Comparison of ENCODE assay signal across 8 cellular contexts in genomic region chr5:163505475-163506457, GRCh38. TPM values are rescaled to one million over a fixed set of nuclear protein-coding genes. Genes with fewer than 3 reads are reported as not detected.
DNase-seq lines count a peak whose midpoint lies in the region; ATAC-seq, FAIRE-seq and TF ChIP-seq lines count a peak whose summit lies in the region.

MAT2B (plus strand) TSS chr5:163505619; CDS start chr5:163505687, 68 bp downstream.

- intact Hi-C loops in IMR-90 (cut with micrococcal nuclease): no loop called here
- intact Hi-C loops in OCI-LY7 (cut with micrococcal nuclease; ENCODE audit: unreplicated experiment): loop anchor here (1.0 to 5.0 kb wide), 3 partner anchors 44 to 412 kb away; partner anchors contain the start of gene CCNG1
- intact Hi-C loops in endothelial cell of umbilical vein (cut with micrococcal nuclease): loop anchor here (1.0 to 5.0 kb wide), 7 partner anchors 44 to 697 kb away; partner anchors contain the start of gene CCNG1

- peak within 1 kb of the TSS; percentile 83 for H4K5ac ChIP-seq in IMR-90 (ENCODE audit: low read depth, low read length)

- no peaks in the 10 kb centered on the region for H3K36me3 ChIP-seq in IMR-90 (ENCODE audit: control insufficient read depth, insufficient read depth, low read length)
- H3K36me3 ChIP-seq in OCI-LY7 (ENCODE audit: insufficient read depth, low read length): peaks cover 17% of the 10 kb centered on the region
- H3K36me3 ChIP-seq in endothelial cell of umbilical vein (ENCODE audit: control insufficient read depth in 2 of 2, extremely low read depth in 1 of 2, insufficient read depth in 2 of 2, low read length in 2 of 2): no peaks in the 10 kb centered on the region

- H3K4me2 ChIP-seq in IMR-90 (ENCODE audit: low read depth, low read length) (peak within 1 kb of the TSS; percentile 95), OCI-LY7 (ENCODE audit: low read length) (peak within 1 kb of the TSS; percentile 96), endothelial cell of umbilical vein (ENCODE audit: insufficient read depth, low read length) (peak within 1 kb of the TSS; percentile 97)

- peak within 1 kb of the TSS; percentile 89 for H3K4ac ChIP-seq in IMR-90 (ENCODE audit: low read depth, low read length)

- peak within 1 kb of the TSS; percentile 80 for H3K23ac ChIP-seq in IMR-90 (ENCODE audit: low read depth, low read length)

- H2BK120ac ChIP-seq in IMR-90 (ENCODE audit: low read depth, low read length): peak within 1 kb of the TSS; percentile 68

- in situ Hi-C loops in IMR-90 (cut with MboI; ENCODE audit: low sequenced_read_pairs): no loop called here

- peak within 1 kb of the TSS; percentile 14; the same call in 1 of the 2 replicates for H2BK20ac ChIP-seq in IMR-90 (ENCODE audit: low read depth, low read length)

- peak within 1 kb of the TSS; percentile 76 to 78 for H4K8ac ChIP-seq in IMR-90 (ENCODE audit: low read depth in 2 of 2, low read length in 2 of 2)

- peak within 1 kb of the TSS; percentile 84; the same call in 1 of the 3 replicates for H2BK15ac ChIP-seq in IMR-90 (ENCODE audit: low read depth, low read length)

- dilution Hi-C loops in IMR-90 (cut with HindIII; ENCODE audit: low sequenced_read_pairs, unreplicated experiment) (no loop called here), endothelial cell of umbilical vein (cut with MboI; ENCODE audit: extremely low pct_ligation_motif_present, low sequenced_read_pairs) (no loop called here)

- H3K4me3 ChIP-seq in IMR-90 (ENCODE audit: insufficient read depth, low read depth, low read length) (peak within 1 kb of the TSS; percentile 74), OCI-LY7 (ENCODE audit: low read depth, low read length, poor library complexity, severe bottlenecking) (peak within 1 kb of the TSS; percentile 78), endothelial cell of umbilical vein (replicated peaks in 1 of 3; ENCODE audit: insufficient read depth in 1 of 3, low read depth in 1 of 3, low read length in 3 of 3) (peak within 1 kb of the TSS; percentile 59 to 98 (median 72)), mononuclear cell (ENCODE audit: low read length) (peak within 1 kb of the TSS; percentile 58)

- peak; percentile 93 for DNase-seq in DMS114 treated with DMSO at 0.1 percent for 48 hours (lab: John Stamatoyannopoulos, UW; ENCODE audit: unreplicated experiment)
- DNase-seq in IMR-90: peak; percentile 91
- DNase-seq in OCI-LY7 (ENCODE audit: low spot score): peak; percentile 96
- DNase-seq in activated T-cell treated with anti-CD3 and anti-CD28 coated beads for 1 hour (ENCODE audit: low read depth): peak; percentile 92
- DNase-seq in endothelial cell of umbilical vein (ENCODE audit: low read depth, low spot score): peak; percentile 97
- DNase-seq in stimulated activated CD8-positive, alpha-beta memory T cell treated with anti-CD3 and anti-CD28 coated beads, Interleukin-4, amount 100 ng/mL, for 1 hour (ENCODE audit: low read depth in 2 of 2, low spot score in 1 of 2): peak; percentile 82 to 91

- H3K56ac ChIP-seq in IMR-90 (ENCODE audit: extremely low read depth, insufficient read depth, low read length): peak within 1 kb of the TSS; percentile 89

- H4K91ac ChIP-seq in IMR-90 (ENCODE audit: insufficient read depth, low read depth, low read length): peak within 1 kb of the TSS; percentile 88

- H4K20me1 ChIP-seq in IMR-90 (ENCODE audit: insufficient read depth, low read length): peaks cover 13% of the 10 kb centered on the region; the same call in 1 of the 2 replicates
- peaks cover 13% of the 10 kb centered on the region for H4K20me1 ChIP-seq in OCI-LY7 (ENCODE audit: insufficient read depth, low read length)
- H4K20me1 ChIP-seq in endothelial cell of umbilical vein (replicated peaks; ENCODE audit: control insufficient read depth, extremely low read depth, insufficient read depth, low read length): peaks cover 2% of the 10 kb centered on the region

- H3K27ac ChIP-seq in IMR-90 (ENCODE audit: insufficient read depth, low read length) (peak within 1 kb of the TSS; percentile 85), OCI-LY7 (ENCODE audit: low read depth, low read length, poor library complexity, severe bottlenecking) (peak within 1 kb of the TSS; percentile 75), endothelial cell of umbilical vein (ENCODE audit: insufficient read depth, low read depth, low read length) (peak within 1 kb of the TSS; percentile 70)

- H3K9ac ChIP-seq in IMR-90 (ENCODE audit: low read depth, low read length): peak within 1 kb of the TSS; percentile 91
- peak within 1 kb of the TSS; percentile 84 for H3K9ac ChIP-seq in endothelial cell of umbilical vein (replicated peaks; ENCODE audit: extremely low read depth, insufficient read depth, low read length)

- CTCF ChIA-PET in IMR-90 (lab: Yijun Ruan, JAX): interaction anchor here (0.6 to 0.7 kb wide), 2 partner anchors 16 to 28 kb away, joined by 3 read pairs; no protein-coding TSS in a partner anchor
- CTCF ChIA-PET in OCI-LY7 (lab: Charles Lee; ENCODE audit: unreplicated experiment): interaction anchor here (1.1 to 1.6 kb wide), 2 partner anchors 37 to 47 kb away, joined by 3 read pairs; no protein-coding TSS in a partner anchor
- CTCF ChIA-PET in endothelial cell of umbilical vein (lab: Charles Lee): interaction anchor here (0.8 to 1.5 kb wide), 5 partner anchors 22 to 65 kb away, joined by 3 to 15 read pairs (median 4); partner anchors contain the start of genes HMMR and NUDCD2

- FAIRE-seq in endothelial cell of umbilical vein (lab: Jason Lieb, UNC): no peak

- H3K9me2 ChIP-seq in OCI-LY7 (ENCODE audit: insufficient read depth, low read length): no peaks in the 10 kb centered on the region

- BruUV-seq in IMR-90 (replicated peaks; lab: Mats Ljungman, UMichigan): TSS peak; percentile 38
- TSS peak; percentile 46 for BruUV-seq in OCI-LY7 (replicated peaks; lab: Mats Ljungman, UMichigan)
- BruUV-seq in endothelial cell of umbilical vein (replicated peaks; lab: Mats Ljungman, UMichigan): TSS peak; percentile 45

- H3K27me3 ChIP-seq in IMR-90 (ENCODE audit: control insufficient read depth, insufficient read depth, low read length) (no peaks in the 10 kb centered on the region), endothelial cell of umbilical vein (ENCODE audit: control insufficient read depth in 2 of 2, insufficient read depth in 2 of 2, low read length in 2 of 2) (no peaks in the 10 kb centered on the region), mononuclear cell (ENCODE audit: insufficient read depth, low read length) (no peaks in the 10 kb centered on the region)

- H3K79me2 ChIP-seq in OCI-LY7 (ENCODE audit: insufficient read depth, low read depth, low read length): peaks cover 71% of the 10 kb centered on the region
- peaks cover 51% of the 10 kb centered on the region for H3K79me2 ChIP-seq in endothelial cell of umbilical vein (ENCODE audit: control insufficient read depth, insufficient read depth, low read length)

- H2AK9ac ChIP-seq in IMR-90 (replicated peaks; ENCODE audit: low read depth, low read length, poor library complexity): peak within 1 kb of the TSS; percentile 90

- peak; percentile 60 for TF ChIP-seq CTCF in IMR-90 (conservative IDR thresholded peaks at IDR 0.05; ENCODE audit: low read depth, low read length)
- TF ChIP-seq CTCF in OCI-LY7 (conservative IDR thresholded peaks at IDR 0.05; ENCODE audit: low read length): peak; percentile 81
- TF ChIP-seq CTCF in endothelial cell of umbilical vein (IDR thresholded peaks at IDR 0.05; ENCODE audit: extremely low read depth in 1 of 2, insufficient read depth in 1 of 2, low read depth in 1 of 2, low read length in 2 of 2): peak; percentile 52 to 68

- WGBS in IMR-90 (ENCODE audit: extremely low coverage in 2 of 2, insufficient read length in 1 of 2), 2 experiments: 0% methylated on average over 17 of the region's 68 CpGs; no CpG with 5 or more reads in 1 of the 2 experiments

- peak within 1 kb of the TSS; percentile 90 for H3K14ac ChIP-seq in IMR-90 (replicated peaks; ENCODE audit: low read depth, low read length)

- no peak for TF ChIP-seq RAD21 in IMR-90 (IDR thresholded peaks at IDR 0.05; ENCODE audit: low read length)

- H3K18ac ChIP-seq in IMR-90 (ENCODE audit: low read depth, low read length): peak within 1 kb of the TSS; percentile 77

- H3K9me3 ChIP-seq in IMR-90 (ENCODE audit: control insufficient read depth, insufficient read depth, low read length) (no peaks in the 10 kb centered on the region), OCI-LY7 (ENCODE audit: low read length) (no peaks in the 10 kb centered on the region), endothelial cell of umbilical vein (replicated peaks; ENCODE audit: control insufficient read depth, insufficient read depth, low read length) (no peaks in the 10 kb centered on the region), mononuclear cell (ENCODE audit: low read depth, low read length) (no peaks in the 10 kb centered on the region)

- H3K4me1 ChIP-seq in IMR-90 (ENCODE audit: control insufficient read depth, insufficient read depth, low read length) (peaks cover 2% of the 10 kb centered on the region), OCI-LY7 (ENCODE audit: insufficient read depth, low read length, poor library complexity, severe bottlenecking) (peaks cover 45% of the 10 kb centered on the region), endothelial cell of umbilical vein (ENCODE audit: control insufficient read depth, extremely low read depth, insufficient read depth, low read length) (peaks cover 37% of the 10 kb centered on the region), mononuclear cell (ENCODE audit: insufficient read depth, low read length) (peaks cover 39% of the 10 kb centered on the region)

- peaks cover 0 to 16% of the 10 kb centered on the region in 2 experiments; a peak in 2 of 4 replicates for H3K79me1 ChIP-seq in IMR-90 (ENCODE audit: low read depth in 1 of 2, low read length in 2 of 2)

- TF ChIP-seq POLR2A in IMR-90 (IDR thresholded peaks at IDR 0.05; ENCODE audit: low read depth, low read length): peak; percentile 85
- peak; percentile 93 for TF ChIP-seq POLR2A in endothelial cell of umbilical vein (IDR thresholded peaks at IDR 0.05; ENCODE audit: low read depth, low read length)

- peak within 1 kb of the TSS; percentile 36; the same call in 1 of the 2 replicates for H2AK5ac ChIP-seq in IMR-90 (ENCODE audit: low read depth, low read length)

- H2AFZ ChIP-seq in IMR-90 (replicated peaks; ENCODE audit: low read length, poor library complexity) (peak within 1 kb of the TSS; percentile 94), OCI-LY7 (ENCODE audit: low read length) (peak within 1 kb of the TSS; percentile 99; the same call in 1 of the 2 replicates), endothelial cell of umbilical vein (ENCODE audit: low read depth, low read length) (peak within 1 kb of the TSS; percentile 79)

- POLR2A ChIA-PET in IMR-90 (lab: Charles Lee; ENCODE audit: unreplicated experiment) (no interaction called here), OCI-LY7 (lab: Charles Lee) (interaction anchor here (0.9 to 5.1 kb wide), 6 partner anchors 11 to 68 kb away, joined by 3 to 72 read pairs (median 4); partner anchors contain the start of genes CCNG1, HMMR and NUDCD2), endothelial cell of umbilical vein (lab: Charles Lee) (interaction anchor here (0.8 to 1.1 kb wide), 2 partner anchors 44 to 46 kb away, joined by 6 to 15 read pairs; partner anchors contain the start of genes HMMR and NUDCD2)

- ATAC-seq in GM21528 (IDR thresholded peaks at IDR 0.05; ENCODE audit: low FRiP score, unreplicated experiment) (peak; percentile 91), IMR-90 (ENCODE audit: low read depth) (peak; percentile 92)

- no peaks in the 10 kb centered on the region for H3K9me1 ChIP-seq in IMR-90 (ENCODE audit: insufficient read depth, low read length)
- H3K9me1 ChIP-seq in endothelial cell of umbilical vein (replicated peaks; ENCODE audit: control insufficient read depth, extremely low read depth, insufficient read depth, low read length): no peaks in the 10 kb centered on the region

- peak within 1 kb of the TSS; percentile 88 for H2BK5ac ChIP-seq in IMR-90 (ENCODE audit: low read depth, low read length, poor library complexity, severe bottlenecking)

RNA-seq across cellular contexts. Expression of gene MAT2B, which starts in this region (rescaled TPM):
- 80.3 and 107 TPM in 2 replicates for total RNA-seq in IMR-90 (2012; rRNA removed)
- 29.9 and 41.7 TPM in 2 replicates for polyA plus RNA-seq in IMR-90 (2012; rRNA removed)
- polyA plus RNA-seq in IMR-90 (2012; cell fraction: cytosol; rRNA removed): 8.1 and 11.3 TPM in 2 replicates
- 3.3 and 19.1 TPM in 2 replicates for polyA plus RNA-seq in IMR-90 (2012; cell fraction: nucleus; rRNA removed; ENCODE audit: low replicate concordance)
- 32.3 and 35.0 TPM in 2 replicates for total RNA-seq in OCI-LY7 (2014; rRNA removed; shearing (Covaris generic))
- total RNA-seq in OCI-LY7 (2022): 52.5 and 55.6 TPM in 2 replicates
- 93.1 and 101 TPM in 2 replicates for total RNA-seq in endothelial cell of umbilical vein
- polyA plus RNA-seq in endothelial cell of umbilical vein: 33.9 and 41.5 TPM in 2 replicates
- polyA plus RNA-seq in endothelial cell of umbilical vein (2011; cell fraction: cytosol; rRNA removed): 55.0 and 55.8 TPM in 2 replicates
- 29.6 and 42.1 TPM in 2 replicates for polyA plus RNA-seq in endothelial cell of umbilical vein (2011; cell fraction: nucleus; rRNA removed)
- polyA plus RNA-seq in endothelial cell of umbilical vein (2012): 86.7 and 111 TPM in 2 replicates
- 46.0 and 52.0 TPM in 2 replicates for polyA minus RNA-seq in endothelial cell of umbilical vein
- 18.8 TPM for polyA minus RNA-seq in endothelial cell of umbilical vein (2011; cell fraction: cytosol; rRNA and poly(A)+ RNA removed)
- polyA minus RNA-seq in endothelial cell of umbilical vein (2011; cell fraction: nucleus; rRNA and poly(A)+ RNA removed): 20.0 and 24.9 TPM in 2 replicates
- 35.8 TPM for total RNA-seq in mononuclear cell

Comparison
In these comparisons a context has a peak if more than half of its experiments do, and no peak if none do; other contexts are left out.
1. Peak in every context shown above with its lines: DNase-seq, ATAC-seq, H3K4me3 ChIP-seq and H3K27ac ChIP-seq.